Comparison of ENCODE assay signal across 1 cellular context in the genomic region with DNA sequence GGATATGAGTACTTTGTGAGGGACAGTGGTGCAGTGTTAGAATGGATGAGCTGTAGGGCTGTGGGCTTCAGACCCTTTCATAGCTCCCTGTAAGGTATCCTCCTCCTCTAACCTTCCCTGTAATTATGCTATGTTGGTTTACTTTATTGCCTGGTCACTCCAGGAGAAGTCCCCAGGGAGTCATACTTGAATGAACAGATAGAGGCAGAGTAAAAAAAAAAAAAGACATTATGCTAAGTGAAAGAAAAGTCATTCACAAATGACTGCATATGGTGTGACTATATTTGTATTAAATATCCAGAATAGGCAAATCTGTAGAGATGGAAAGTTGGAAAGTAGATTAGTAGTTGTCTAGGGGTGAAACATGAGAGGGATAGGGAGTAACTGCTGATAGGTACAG.
TF ChIP-seq lines count a peak whose summit lies in the region.

No MANE protein-coding gene starts in this region.

TF ChIP-seq in HEK293, 187 proteins besides CTCF, POLR2A, EP300 and RAD21 (continued from another document and continues in another):
- TF ChIP-seq, protein P1, sequence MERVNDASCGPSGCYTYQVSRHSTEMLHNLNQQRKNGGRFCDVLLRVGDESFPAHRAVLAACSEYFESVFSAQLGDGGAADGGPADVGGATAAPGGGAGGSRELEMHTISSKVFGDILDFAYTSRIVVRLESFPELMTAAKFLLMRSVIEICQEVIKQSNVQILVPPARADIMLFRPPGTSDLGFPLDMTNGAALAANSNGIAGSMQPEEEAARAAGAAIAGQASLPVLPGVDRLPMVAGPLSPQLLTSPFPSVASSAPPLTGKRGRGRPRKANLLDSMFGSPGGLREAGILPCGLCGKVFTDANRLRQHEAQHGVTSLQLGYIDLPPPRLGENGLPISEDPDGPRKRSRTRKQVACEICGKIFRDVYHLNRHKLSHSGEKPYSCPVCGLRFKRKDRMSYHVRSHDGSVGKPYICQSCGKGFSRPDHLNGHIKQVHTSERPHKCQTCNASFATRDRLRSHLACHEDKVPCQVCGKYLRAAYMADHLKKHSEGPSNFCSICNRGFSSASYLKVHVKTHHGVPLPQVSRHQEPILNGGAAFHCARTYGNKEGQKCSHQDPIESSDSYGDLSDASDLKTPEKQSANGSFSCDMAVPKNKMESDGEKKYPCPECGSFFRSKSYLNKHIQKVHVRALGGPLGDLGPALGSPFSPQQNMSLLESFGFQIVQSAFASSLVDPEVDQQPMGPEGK (tag by site-specific recombination; IDR thresholded peaks at IDR 0.05): no peak
- no peak for TF ChIP-seq ZFP41 (tag by site-specific recombination; IDR thresholded peaks at IDR 0.05; ENCODE audit: borderline replicate concordance)
- no peak for TF ChIP-seq ZNF670 (tag by site-specific recombination; IDR thresholded peaks at IDR 0.05; ENCODE audit: low read depth)
- no peak for TF ChIP-seq SETDB1 (IDR thresholded peaks at IDR 0.05; ENCODE audit: insufficient read length, low read length)
- TF ChIP-seq ZNF341 (tag by site-specific recombination; IDR thresholded peaks at IDR 0.05; ENCODE audit: low read depth): no peak
- TF ChIP-seq, protein P2, sequence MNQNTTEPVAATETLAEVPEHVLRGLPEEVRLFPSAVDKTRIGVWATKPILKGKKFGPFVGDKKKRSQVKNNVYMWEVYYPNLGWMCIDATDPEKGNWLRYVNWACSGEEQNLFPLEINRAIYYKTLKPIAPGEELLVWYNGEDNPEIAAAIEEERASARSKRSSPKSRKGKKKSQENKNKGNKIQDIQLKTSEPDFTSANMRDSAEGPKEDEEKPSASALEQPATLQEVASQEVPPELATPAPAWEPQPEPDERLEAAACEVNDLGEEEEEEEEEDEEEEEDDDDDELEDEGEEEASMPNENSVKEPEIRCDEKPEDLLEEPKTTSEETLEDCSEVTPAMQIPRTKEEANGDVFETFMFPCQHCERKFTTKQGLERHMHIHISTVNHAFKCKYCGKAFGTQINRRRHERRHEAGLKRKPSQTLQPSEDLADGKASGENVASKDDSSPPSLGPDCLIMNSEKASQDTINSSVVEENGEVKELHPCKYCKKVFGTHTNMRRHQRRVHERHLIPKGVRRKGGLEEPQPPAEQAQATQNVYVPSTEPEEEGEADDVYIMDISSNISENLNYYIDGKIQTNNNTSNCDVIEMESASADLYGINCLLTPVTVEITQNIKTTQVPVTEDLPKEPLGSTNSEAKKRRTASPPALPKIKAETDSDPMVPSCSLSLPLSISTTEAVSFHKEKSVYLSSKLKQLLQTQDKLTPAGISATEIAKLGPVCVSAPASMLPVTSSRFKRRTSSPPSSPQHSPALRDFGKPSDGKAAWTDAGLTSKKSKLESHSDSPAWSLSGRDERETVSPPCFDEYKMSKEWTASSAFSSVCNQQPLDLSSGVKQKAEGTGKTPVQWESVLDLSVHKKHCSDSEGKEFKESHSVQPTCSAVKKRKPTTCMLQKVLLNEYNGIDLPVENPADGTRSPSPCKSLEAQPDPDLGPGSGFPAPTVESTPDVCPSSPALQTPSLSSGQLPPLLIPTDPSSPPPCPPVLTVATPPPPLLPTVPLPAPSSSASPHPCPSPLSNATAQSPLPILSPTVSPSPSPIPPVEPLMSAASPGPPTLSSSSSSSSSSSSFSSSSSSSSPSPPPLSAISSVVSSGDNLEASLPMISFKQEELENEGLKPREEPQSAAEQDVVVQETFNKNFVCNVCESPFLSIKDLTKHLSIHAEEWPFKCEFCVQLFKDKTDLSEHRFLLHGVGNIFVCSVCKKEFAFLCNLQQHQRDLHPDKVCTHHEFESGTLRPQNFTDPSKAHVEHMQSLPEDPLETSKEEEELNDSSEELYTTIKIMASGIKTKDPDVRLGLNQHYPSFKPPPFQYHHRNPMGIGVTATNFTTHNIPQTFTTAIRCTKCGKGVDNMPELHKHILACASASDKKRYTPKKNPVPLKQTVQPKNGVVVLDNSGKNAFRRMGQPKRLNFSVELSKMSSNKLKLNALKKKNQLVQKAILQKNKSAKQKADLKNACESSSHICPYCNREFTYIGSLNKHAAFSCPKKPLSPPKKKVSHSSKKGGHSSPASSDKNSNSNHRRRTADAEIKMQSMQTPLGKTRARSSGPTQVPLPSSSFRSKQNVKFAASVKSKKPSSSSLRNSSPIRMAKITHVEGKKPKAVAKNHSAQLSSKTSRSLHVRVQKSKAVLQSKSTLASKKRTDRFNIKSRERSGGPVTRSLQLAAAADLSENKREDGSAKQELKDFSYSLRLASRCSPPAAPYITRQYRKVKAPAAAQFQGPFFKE (tag by site-specific recombination; IDR thresholded peaks at IDR 0.05; ENCODE audit: borderline replicate concordance): no peak
- TF ChIP-seq ZEB2 (tag by site-specific recombination; IDR thresholded peaks at IDR 0.05): no peak
- TF ChIP-seq, protein P3, sequence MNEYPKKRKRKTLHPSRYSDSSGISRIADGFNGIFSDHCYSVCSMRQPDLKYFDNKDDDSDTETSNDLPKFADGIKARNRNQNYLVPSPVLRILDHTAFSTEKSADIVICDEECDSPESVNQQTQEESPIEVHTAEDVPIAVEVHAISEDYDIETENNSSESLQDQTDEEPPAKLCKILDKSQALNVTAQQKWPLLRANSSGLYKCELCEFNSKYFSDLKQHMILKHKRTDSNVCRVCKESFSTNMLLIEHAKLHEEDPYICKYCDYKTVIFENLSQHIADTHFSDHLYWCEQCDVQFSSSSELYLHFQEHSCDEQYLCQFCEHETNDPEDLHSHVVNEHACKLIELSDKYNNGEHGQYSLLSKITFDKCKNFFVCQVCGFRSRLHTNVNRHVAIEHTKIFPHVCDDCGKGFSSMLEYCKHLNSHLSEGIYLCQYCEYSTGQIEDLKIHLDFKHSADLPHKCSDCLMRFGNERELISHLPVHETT (tag by site-specific recombination; IDR thresholded peaks at IDR 0.05): no peak
- TF ChIP-seq ZNF211 (tag by site-specific recombination; IDR thresholded peaks at IDR 0.05; ENCODE audit: low read depth): no peak
- TF ChIP-seq, protein P4, sequence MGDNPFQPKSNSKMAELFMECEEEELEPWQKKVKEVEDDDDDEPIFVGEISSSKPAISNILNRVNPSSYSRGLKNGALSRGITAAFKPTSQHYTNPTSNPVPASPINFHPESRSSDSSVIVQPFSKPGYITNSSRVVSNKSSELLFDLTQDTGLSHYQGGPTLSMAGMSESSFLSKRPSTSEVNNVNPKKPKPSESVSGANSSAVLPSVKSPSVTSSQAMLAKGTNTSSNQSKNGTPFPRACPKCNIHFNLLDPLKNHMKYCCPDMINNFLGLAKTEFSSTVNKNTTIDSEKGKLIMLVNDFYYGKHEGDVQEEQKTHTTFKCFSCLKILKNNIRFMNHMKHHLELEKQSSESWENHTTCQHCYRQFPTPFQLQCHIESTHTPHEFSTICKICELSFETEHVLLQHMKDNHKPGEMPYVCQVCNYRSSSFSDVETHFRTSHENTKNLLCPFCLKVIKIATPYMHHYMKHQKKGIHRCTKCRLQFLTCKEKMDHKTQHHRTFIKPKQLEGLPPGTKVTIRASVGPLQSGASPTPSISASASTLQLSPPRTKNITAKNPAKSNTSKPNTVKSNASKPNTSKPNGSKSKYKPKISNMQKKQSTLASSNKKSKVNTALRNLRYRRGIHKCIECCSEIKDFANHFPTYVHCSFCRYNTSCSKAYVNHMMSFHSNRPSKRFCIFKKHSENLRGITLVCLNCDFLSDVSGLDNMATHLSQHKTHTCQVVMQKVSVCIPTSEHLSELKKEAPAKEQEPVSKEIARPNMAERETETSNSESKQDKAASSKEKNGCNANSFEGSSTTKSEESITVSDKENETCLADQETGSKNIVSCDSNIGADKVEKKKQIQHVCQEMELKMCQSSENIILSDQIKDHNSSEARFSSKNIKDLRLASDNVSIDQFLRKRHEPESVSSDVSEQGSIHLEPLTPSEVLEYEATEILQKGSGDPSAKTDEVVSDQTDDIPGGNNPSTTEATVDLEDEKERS (tag by site-specific recombination; IDR thresholded peaks at IDR 0.05): no peak
- TF ChIP-seq, protein P5, sequence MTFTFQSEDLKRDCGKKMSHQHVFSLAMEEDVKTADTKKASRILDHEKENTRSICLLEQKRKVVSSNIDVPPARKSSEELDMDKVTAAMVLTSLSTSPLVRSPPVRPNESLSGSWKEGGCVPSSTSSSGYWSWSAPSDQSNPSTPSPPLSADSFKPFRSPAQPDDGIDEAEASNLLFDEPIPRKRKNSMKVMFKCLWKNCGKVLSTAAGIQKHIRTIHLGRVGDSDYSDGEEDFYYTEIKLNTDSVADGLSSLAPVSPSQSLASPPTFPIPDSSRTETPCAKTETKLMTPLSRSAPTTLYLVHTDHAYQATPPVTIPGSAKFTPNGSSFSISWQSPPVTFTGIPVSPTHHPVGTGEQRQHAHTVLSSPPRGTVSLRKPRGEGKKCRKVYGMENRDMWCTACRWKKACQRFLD (tag by site-specific recombination; IDR thresholded peaks at IDR 0.05): no peak
- TF ChIP-seq ZIC2 (tag by site-specific recombination; IDR thresholded peaks at IDR 0.05): peak; percentile 48
- TF ChIP-seq ZNF660 (tag by site-specific recombination; IDR thresholded peaks at IDR 0.05): no peak
- no peak for TF ChIP-seq GLI2 (tag by site-specific recombination; IDR thresholded peaks at IDR 0.05; ENCODE audit: borderline replicate concordance, low read depth)
- TF ChIP-seq, protein P6, sequence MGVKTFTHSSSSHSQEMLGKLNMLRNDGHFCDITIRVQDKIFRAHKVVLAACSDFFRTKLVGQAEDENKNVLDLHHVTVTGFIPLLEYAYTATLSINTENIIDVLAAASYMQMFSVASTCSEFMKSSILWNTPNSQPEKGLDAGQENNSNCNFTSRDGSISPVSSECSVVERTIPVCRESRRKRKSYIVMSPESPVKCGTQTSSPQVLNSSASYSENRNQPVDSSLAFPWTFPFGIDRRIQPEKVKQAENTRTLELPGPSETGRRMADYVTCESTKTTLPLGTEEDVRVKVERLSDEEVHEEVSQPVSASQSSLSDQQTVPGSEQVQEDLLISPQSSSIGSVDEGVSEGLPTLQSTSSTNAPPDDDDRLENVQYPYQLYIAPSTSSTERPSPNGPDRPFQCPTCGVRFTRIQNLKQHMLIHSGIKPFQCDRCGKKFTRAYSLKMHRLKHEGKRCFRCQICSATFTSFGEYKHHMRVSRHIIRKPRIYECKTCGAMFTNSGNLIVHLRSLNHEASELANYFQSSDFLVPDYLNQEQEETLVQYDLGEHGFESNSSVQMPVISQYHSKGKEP (tag by site-specific recombination; IDR thresholded peaks at IDR 0.05): no peak
- no peak for TF ChIP-seq ZNF37A (tag by site-specific recombination; IDR thresholded peaks at IDR 0.05)
- no peak for TF ChIP-seq ZNF426 (tag by site-specific recombination; IDR thresholded peaks at IDR 0.05)
- TF ChIP-seq SP7 (tag by site-specific recombination; IDR thresholded peaks at IDR 0.05): peak; percentile 89
- TF ChIP-seq, protein P7, sequence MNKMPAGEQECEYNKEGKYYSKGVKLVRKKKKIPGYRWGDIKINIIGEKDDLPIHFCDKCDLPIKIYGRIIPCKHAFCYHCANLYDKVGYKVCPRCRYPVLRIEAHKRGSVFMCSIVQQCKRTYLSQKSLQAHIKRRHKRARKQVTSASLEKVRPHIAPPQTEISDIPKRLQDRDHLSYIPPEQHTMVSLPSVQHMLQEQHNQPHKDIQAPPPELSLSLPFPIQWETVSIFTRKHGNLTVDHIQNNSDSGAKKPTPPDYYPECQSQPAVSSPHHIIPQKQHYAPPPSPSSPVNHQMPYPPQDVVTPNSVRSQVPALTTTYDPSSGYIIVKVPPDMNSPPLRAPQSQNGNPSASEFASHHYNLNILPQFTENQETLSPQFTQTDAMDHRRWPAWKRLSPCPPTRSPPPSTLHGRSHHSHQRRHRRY (tag by site-specific recombination; IDR thresholded peaks at IDR 0.05): no peak
- no peak for TF ChIP-seq GLI4 (tag by site-specific recombination; IDR thresholded peaks at IDR 0.05)
- peak; percentile 59 for TF ChIP-seq WT1 (tag by site-specific recombination; IDR thresholded peaks at IDR 0.05)
- no peak for TF ChIP-seq ZNF324 (tag by site-specific recombination; IDR thresholded peaks at IDR 0.05)
- TF ChIP-seq, protein P8, sequence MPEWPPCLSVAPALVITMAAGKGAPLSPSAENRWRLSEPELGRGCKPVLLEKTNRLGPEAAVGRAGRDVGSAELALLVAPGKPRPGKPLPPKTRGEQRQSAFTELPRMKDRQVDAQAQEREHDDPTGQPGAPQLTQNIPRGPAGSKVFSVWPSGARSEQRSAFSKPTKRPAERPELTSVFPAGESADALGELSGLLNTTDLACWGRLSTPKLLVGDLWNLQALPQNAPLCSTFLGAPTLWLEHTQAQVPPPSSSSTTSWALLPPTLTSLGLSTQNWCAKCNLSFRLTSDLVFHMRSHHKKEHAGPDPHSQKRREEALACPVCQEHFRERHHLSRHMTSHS (tag by site-specific recombination; IDR thresholded peaks at IDR 0.05): no peak
- TF ChIP-seq ZBTB17 (tag by site-specific recombination; IDR thresholded peaks at IDR 0.05): peak; percentile 30; the same call in 1 of the 2 replicates
- TF ChIP-seq, protein P9, sequence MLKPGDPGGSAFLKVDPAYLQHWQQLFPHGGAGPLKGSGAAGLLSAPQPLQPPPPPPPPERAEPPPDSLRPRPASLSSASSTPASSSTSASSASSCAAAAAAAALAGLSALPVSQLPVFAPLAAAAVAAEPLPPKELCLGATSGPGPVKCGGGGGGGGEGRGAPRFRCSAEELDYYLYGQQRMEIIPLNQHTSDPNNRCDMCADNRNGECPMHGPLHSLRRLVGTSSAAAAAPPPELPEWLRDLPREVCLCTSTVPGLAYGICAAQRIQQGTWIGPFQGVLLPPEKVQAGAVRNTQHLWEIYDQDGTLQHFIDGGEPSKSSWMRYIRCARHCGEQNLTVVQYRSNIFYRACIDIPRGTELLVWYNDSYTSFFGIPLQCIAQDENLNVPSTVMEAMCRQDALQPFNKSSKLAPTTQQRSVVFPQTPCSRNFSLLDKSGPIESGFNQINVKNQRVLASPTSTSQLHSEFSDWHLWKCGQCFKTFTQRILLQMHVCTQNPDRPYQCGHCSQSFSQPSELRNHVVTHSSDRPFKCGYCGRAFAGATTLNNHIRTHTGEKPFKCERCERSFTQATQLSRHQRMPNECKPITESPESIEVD (tag by site-specific recombination; IDR thresholded peaks at IDR 0.05): peak; percentile 63; the same call in 1 of the 2 replicates
- TF ChIP-seq, protein P10, sequence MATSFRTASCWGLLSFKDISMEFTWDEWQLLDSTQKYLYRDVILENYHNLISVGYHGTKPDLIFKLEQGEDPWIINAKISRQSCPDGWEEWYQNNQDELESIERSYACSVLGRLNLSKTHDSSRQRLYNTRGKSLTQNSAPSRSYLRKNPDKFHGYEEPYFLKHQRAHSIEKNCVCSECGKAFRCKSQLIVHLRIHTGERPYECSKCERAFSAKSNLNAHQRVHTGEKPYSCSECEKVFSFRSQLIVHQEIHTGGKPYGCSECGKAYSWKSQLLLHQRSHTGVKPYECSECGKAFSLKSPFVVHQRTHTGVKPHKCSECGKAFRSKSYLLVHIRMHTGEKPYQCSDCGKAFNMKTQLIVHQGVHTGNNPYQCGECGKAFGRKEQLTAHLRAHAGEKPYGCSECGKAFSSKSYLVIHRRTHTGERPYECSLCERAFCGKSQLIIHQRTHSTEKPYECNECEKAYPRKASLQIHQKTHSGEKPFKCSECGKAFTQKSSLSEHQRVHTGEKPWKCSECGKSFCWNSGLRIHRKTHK (tag by site-specific recombination; IDR thresholded peaks at IDR 0.05): no peak
- no peak for TF ChIP-seq ZNF654 (tag by site-specific recombination; IDR thresholded peaks at IDR 0.05; ENCODE audit: low read depth)
- TF ChIP-seq, protein P11, sequence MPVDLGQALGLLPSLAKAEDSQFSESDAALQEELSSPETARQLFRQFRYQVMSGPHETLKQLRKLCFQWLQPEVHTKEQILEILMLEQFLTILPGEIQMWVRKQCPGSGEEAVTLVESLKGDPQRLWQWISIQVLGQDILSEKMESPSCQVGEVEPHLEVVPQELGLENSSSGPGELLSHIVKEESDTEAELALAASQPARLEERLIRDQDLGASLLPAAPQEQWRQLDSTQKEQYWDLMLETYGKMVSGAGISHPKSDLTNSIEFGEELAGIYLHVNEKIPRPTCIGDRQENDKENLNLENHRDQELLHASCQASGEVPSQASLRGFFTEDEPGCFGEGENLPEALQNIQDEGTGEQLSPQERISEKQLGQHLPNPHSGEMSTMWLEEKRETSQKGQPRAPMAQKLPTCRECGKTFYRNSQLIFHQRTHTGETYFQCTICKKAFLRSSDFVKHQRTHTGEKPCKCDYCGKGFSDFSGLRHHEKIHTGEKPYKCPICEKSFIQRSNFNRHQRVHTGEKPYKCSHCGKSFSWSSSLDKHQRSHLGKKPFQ (tag by site-specific recombination; IDR thresholded peaks at IDR 0.05): peak; percentile 73
- TF ChIP-seq ZNF366 (tag by site-specific recombination; conservative IDR thresholded peaks at IDR 0.05): no peak
- no peak for TF ChIP-seq ZNF146 (tag by site-specific recombination; IDR thresholded peaks at IDR 0.05)
